Comparison of ENCODE assay signal across 2 cellular contexts in genomic region chr6:20129290-20130088, GRCh38.
TF ChIP-seq lines count a peak whose summit lies in the region.

No MANE protein-coding gene starts in this region.

TF ChIP-seq in IMR-90, 13 proteins besides CTCF, POLR2A, EP300 and RAD21 (continued from another document):
- TF ChIP-seq MAFK (IDR thresholded peaks at IDR 0.05; ENCODE audit: low read depth, low read length) (no peak), RFX5 (IDR thresholded peaks at IDR 0.05; ENCODE audit: low read depth, low read length) (no peak), ELK1 (IDR thresholded peaks at IDR 0.05; ENCODE audit: borderline replicate concordance, low read depth, low read length) (no peak)
- TF ChIP-seq, protein P1, sequence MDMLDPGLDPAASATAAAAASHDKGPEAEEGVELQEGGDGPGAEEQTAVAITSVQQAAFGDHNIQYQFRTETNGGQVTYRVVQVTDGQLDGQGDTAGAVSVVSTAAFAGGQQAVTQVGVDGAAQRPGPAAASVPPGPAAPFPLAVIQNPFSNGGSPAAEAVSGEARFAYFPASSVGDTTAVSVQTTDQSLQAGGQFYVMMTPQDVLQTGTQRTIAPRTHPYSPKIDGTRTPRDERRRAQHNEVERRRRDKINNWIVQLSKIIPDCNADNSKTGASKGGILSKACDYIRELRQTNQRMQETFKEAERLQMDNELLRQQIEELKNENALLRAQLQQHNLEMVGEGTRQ (IDR thresholded peaks at IDR 0.05; ENCODE audit: low read depth, low read length), result no peak

TF ChIP-seq in HEK293T, 16 proteins besides CTCF, POLR2A, EP300 and RAD21 (continued from another document):
- TF ChIP-seq, protein P2, sequence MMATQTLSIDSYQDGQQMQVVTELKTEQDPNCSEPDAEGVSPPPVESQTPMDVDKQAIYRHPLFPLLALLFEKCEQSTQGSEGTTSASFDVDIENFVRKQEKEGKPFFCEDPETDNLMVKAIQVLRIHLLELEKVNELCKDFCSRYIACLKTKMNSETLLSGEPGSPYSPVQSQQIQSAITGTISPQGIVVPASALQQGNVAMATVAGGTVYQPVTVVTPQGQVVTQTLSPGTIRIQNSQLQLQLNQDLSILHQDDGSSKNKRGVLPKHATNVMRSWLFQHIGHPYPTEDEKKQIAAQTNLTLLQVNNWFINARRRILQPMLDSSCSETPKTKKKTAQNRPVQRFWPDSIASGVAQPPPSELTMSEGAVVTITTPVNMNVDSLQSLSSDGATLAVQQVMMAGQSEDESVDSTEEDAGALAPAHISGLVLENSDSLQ (IDR thresholded peaks at IDR 0.05), result no peak
- TF ChIP-seq HDGF (IDR thresholded peaks at IDR 0.05; ENCODE audit: borderline replicate concordance), result no peak
- no peak for TF ChIP-seq FOXK2 (IDR thresholded peaks at IDR 0.05)
- TF ChIP-seq L3MBTL2 (conservative IDR thresholded peaks at IDR 0.05), result no peak
- TF ChIP-seq LEF1 (IDR thresholded peaks at IDR 0.05; ENCODE audit: borderline replicate concordance), result no peak
- TF ChIP-seq ARNT (IDR thresholded peaks at IDR 0.05), result no peak
- no peak for TF ChIP-seq ZNF384 (IDR thresholded peaks at IDR 0.05)
- no peak for TF ChIP-seq NFRKB (IDR thresholded peaks at IDR 0.05)
- no peak for TF ChIP-seq ELF4 (IDR thresholded peaks at IDR 0.05)
- TF ChIP-seq TARDBP (IDR thresholded peaks at IDR 0.05), result no peak
- TF ChIP-seq BHLHE40 (IDR thresholded peaks at IDR 0.05; ENCODE audit: borderline replicate concordance), result no peak
- TF ChIP-seq FOXA1 (IDR thresholded peaks at IDR 0.05), result no peak
- no peak for TF ChIP-seq FOXM1 (IDR thresholded peaks at IDR 0.05; ENCODE audit: borderline replicate concordance)
- no peak for TF ChIP-seq SP1 (IDR thresholded peaks at IDR 0.05)
- TF ChIP-seq SUZ12 (IDR thresholded peaks at IDR 0.05), result no peak
